In the genomic region with DNA sequence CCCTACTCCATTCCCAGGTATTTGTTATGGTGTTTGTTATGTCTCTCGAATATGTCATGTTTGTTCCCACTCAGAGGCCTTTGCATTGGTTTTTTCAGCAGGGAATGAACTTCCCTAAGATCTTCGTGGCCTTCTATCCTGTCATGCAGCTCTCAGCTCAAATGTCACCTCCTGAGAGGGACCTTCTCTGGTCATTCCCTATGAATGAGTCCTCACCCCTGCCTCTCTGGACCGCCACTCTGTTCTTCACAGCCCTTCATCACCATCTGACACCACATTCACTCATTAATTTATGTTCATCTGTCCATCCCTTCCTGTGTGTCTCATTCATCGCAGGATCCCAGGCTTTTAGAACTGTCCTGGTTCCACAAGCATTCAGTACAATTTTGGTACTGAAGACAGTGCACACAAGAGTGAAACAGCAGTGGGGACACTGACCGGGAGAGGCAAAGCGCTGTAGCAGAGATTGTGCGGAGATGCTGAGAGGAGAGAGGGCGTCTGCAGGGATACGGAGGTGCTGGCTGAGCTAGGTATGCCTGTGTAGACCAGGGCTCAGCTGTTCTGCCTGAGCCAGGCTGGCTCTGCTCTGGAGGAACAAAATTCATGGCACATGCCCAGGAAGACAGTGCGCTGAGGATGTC, we compare ENCODE assay signal across 16 cellular contexts.
A peak's percentile ranks its signal among the peaks of the same experiment; 100 is the strongest.
DNase-seq lines count a peak whose midpoint lies in the region; ATAC-seq and TF ChIP-seq lines count a peak whose summit lies in the region.
"Had no signal": no experiment of that assay in that cellular context is flagged by ENCODE, and none has a peak within 500 bp of the region (broad histone marks: within the 10 kb centered on the region; RNA-seq: fewer than 3 reads in every experiment).

No MANE protein-coding gene starts in this region.

- BruUV-seq in PC-9 (replicated peaks; lab: Mats Ljungman, UMichigan): no TSS peak

- H3K27me3 ChIP-seq in PC-9 (ENCODE audit: insufficient read depth, low read depth) (no peaks in the 10 kb centered on the region), smooth muscle cell (ENCODE audit: low read depth) (no peaks in the 10 kb centered on the region)

- H3K27ac Mint-ChIP-seq in activated naive CD8-positive, alpha-beta T cell treated with anti-CD3 and anti-CD28 coated beads, Interleukin-2, amount 50 U/mL, for 24 hours: no peak overlapping the region

- 95% methylated on average over 10 of the region's 10 CpGs for WGBS in smooth muscle cell (ENCODE audit: low lambda C conversion rate)

- H3K9ac ChIP-seq in smooth muscle cell (ENCODE audit: low read depth): no peak overlapping the region

- TF ChIP-seq CTCF in PC-9 (conservative IDR thresholded peaks at IDR 0.05) (no peak), coronary artery (IDR thresholded peaks at IDR 0.05) (no peak), smooth muscle cell (IDR thresholded peaks at IDR 0.05; ENCODE audit: borderline replicate concordance, insufficient read depth, poor library complexity, severe bottlenecking) (no peak)

- H3K9me3 Mint-ChIP-seq in activated naive CD8-positive, alpha-beta T cell treated with anti-CD3 and anti-CD28 coated beads, Interleukin-2, amount 50 U/mL, for 24 hours: no peaks in the 10 kb centered on the region

- H3K4me1 ChIP-seq in PC-9 (replicated peaks; ENCODE audit: insufficient read depth) (peaks cover 23% of the 10 kb centered on the region), smooth muscle cell (ENCODE audit: low read depth) (peaks cover 14% of the 10 kb centered on the region)

- H3F3A ChIP-seq in PC-9 (ENCODE audit: insufficient read depth, low read depth): peaks cover 21% of the 10 kb centered on the region
- H3F3A ChIP-seq in smooth muscle cell (ENCODE audit: low read depth): peaks cover 15% of the 10 kb centered on the region

- H3K4me3 Mint-ChIP-seq in activated naive CD8-positive, alpha-beta T cell treated with anti-CD3 and anti-CD28 coated beads, Interleukin-2, amount 50 U/mL, for 24 hours: no peak overlapping the region
- H3K4me3 Mint-ChIP-seq: CD4-positive, CD25-positive, alpha-beta regulatory T cell had no signal

- H3K36me3 ChIP-seq in PC-9 (ENCODE audit: low read depth): no peaks in the 10 kb centered on the region
- H3K36me3 ChIP-seq in smooth muscle cell (ENCODE audit: low read depth): no peaks in the 10 kb centered on the region

- H2AFZ ChIP-seq in PC-9: no peak overlapping the region
- no peak overlapping the region for H2AFZ ChIP-seq in smooth muscle cell (ENCODE audit: low read depth)

- in situ Hi-C loops in G401 (cut with HindIII; ENCODE audit: low sequenced_read_pairs): no loop called here

- CTCF ChIA-PET in PC-9 (lab: Charles Lee): interaction anchor here (0.8 to 1.4 kb wide), 3 partner anchors 83 to 619 kb away, joined by 3 to 5 read pairs (median 5); no protein-coding TSS in a partner anchor

- H3K9me3 ChIP-seq in PC-9 (ENCODE audit: insufficient read depth, low read depth): no peaks in the 10 kb centered on the region
- H3K9me3 ChIP-seq in smooth muscle cell (replicated peaks; ENCODE audit: low read depth): no peaks in the 10 kb centered on the region

- H4K20me1 ChIP-seq in PC-9 (ENCODE audit: insufficient read depth) (no peaks in the 10 kb centered on the region), smooth muscle cell (ENCODE audit: low read depth) (peaks cover 9% of the 10 kb centered on the region)

- peak; percentile 65 for DNase-seq in G401 (ENCODE audit: low spot score)
- no peak for DNase-seq in PC-9
- peak; percentile 57 for DNase-seq in coronary artery (ENCODE audit: low spot score)
- DNase-seq in smooth muscle cell (lab: John Stamatoyannopoulos, UW; ENCODE audit: unreplicated experiment): no peak
- no peak for DNase-seq in effector CD8-positive, alpha-beta T cell (lab: John Stamatoyannopoulos, UW)
- no peak for DNase-seq in activated naive CD8-positive, alpha-beta T cell treated with anti-CD3 and anti-CD28 coated beads, Interleukin-2, amount 50 U/mL, for 24 hours
- DNase-seq: AML-193; CD4-positive, CD25-positive, alpha-beta regulatory T cell; NCI-H1930; NCI-H2171; NCI-H446; NCI-H69; SIG-M5 had no signal

- peaks cover 2% of the 10 kb centered on the region for H3K36me3 Mint-ChIP-seq in activated naive CD8-positive, alpha-beta T cell treated with anti-CD3 and anti-CD28 coated beads, Interleukin-2, amount 50 U/mL, for 24 hours (ENCODE audit: low read depth)

- H3K4me3 ChIP-seq in PC-9: no peak overlapping the region
- no peak overlapping the region for H3K4me3 ChIP-seq in coronary artery
- no peak overlapping the region for H3K4me3 ChIP-seq in smooth muscle cell
- H3K4me3 ChIP-seq: K562 had no signal

- H3K4me1 Mint-ChIP-seq in activated naive CD8-positive, alpha-beta T cell treated with anti-CD3 and anti-CD28 coated beads, Interleukin-2, amount 50 U/mL, for 24 hours: no peaks in the 10 kb centered on the region
- H3K4me1 Mint-ChIP-seq: CD4-positive, CD25-positive, alpha-beta regulatory T cell had no signal

- intact Hi-C loops in PC-9 (cut with micrococcal nuclease; ENCODE audit: unreplicated experiment): no loop called here

- H3K4me2 ChIP-seq in PC-9: peak overlapping the region; percentile 57
- H3K4me2 ChIP-seq in smooth muscle cell: peak overlapping the region; percentile 60

- H3K79me2 ChIP-seq in PC-9 (ENCODE audit: low read depth) (no peaks in the 10 kb centered on the region), smooth muscle cell (ENCODE audit: low read depth) (no peaks in the 10 kb centered on the region)

- H3K9me2 ChIP-seq in PC-9 (ENCODE audit: insufficient read depth): no peaks in the 10 kb centered on the region

- ATAC-seq in GM21619 (IDR thresholded peaks at IDR 0.05; ENCODE audit: unreplicated experiment) (no peak), GM19397 (IDR thresholded peaks at IDR 0.05; ENCODE audit: unreplicated experiment) (no peak)
- ATAC-seq in activated naive CD8-positive, alpha-beta T cell treated with anti-CD3 and anti-CD28 coated beads, Interleukin-2, amount 50 U/mL, for 24 hours: no peak

- H3K27me3 Mint-ChIP-seq in activated naive CD8-positive, alpha-beta T cell treated with anti-CD3 and anti-CD28 coated beads, Interleukin-2, amount 50 U/mL, for 24 hours: no peaks in the 10 kb centered on the region
- H3K27me3 Mint-ChIP-seq: CD4-positive, CD25-positive, alpha-beta regulatory T cell had no signal

- POLR2A ChIA-PET in PC-9 (lab: Charles Lee; ENCODE audit: unreplicated experiment): interaction anchor here (1.7 kb wide), 1 partner anchor 83 kb away, joined by 8 read pairs; no protein-coding TSS in a partner anchor

- H3K27ac ChIP-seq in PC-9 (peak overlapping the region; percentile 62; the same call in 1 of the 2 replicates), coronary artery (no peak overlapping the region), smooth muscle cell (ENCODE audit: low read depth) (peak overlapping the region; percentile 64)

Comparison
In these comparisons a context has a peak if more than half of its experiments do, and no peak if none do; other contexts are left out.
1. DNase-seq: peak in G401 (single experiment) and coronary artery (single experiment); none in PC-9 (0 of 2), smooth muscle cell (single experiment), effector CD8-positive, alpha-beta T cell (single experiment) and activated naive CD8-positive, alpha-beta T cell treated with anti-CD3 and anti-CD28 coated beads, Interleukin-2, amount 50 U/mL, for 24 hours (single experiment).
2. H3K27ac ChIP-seq: peak in PC-9 (single experiment) and smooth muscle cell (single experiment); none in coronary artery (0 of 2).